9 cellular contexts compared by ENCODE assay signal in the genomic region with DNA sequence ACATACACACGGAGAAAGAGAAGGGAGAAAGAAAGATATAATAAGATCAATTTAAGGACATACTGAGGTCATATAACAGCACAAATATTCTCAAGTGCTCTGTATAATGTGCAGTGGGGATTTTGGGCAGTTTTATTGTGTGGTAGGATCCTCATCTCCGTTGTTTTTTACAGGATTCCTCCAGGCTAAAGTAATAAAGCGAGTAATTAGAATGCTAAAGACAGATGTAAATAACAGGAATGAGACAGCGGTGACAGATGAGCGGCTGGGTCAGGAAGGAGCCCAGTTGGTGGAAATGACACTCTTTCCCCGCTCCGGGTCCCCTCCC. TPM values are rescaled to one million over a fixed set of nuclear protein-coding genes. Genes with fewer than 3 reads are reported as not detected.
DNase-seq lines count a peak whose midpoint lies in the region; ATAC-seq and TF ChIP-seq lines count a peak whose summit lies in the region.
"Had no signal": no experiment of that assay in that cellular context is flagged by ENCODE, and none has a peak within 500 bp of the region (broad histone marks: within the 10 kb centered on the region; RNA-seq: fewer than 3 reads in every experiment).

No MANE protein-coding gene starts in this region.

- DNase-seq in GM23338 (ENCODE audit: low spot score) = no peak
- no peak for DNase-seq in WERI-Rb-1
- DNase-seq in sigmoid colon = no peak
- no peak for DNase-seq in occipital lobe (lab: John Stamatoyannopoulos, UW)

- H3K4me3 Mint-ChIP-seq in GM23338 = peak overlapping the region; percentile 66

- no peak for TF ChIP-seq CTCF in GM23338 (conservative IDR thresholded peaks at IDR 0.05; ENCODE audit: low read depth in 2 of 2)
- no peak for TF ChIP-seq CTCF in WERI-Rb-1 (IDR thresholded peaks at IDR 0.05; ENCODE audit: low read depth, low read length)
- no peak for TF ChIP-seq CTCF in gastroesophageal sphincter (IDR thresholded peaks at IDR 0.05)
- no peak for TF ChIP-seq CTCF in sigmoid colon (IDR thresholded peaks at IDR 0.05)

- H3K27me3 ChIP-seq in GM23338 (ENCODE audit: insufficient read depth) = peaks cover 100% of the 10 kb centered on the region
- H3K27me3 ChIP-seq in WERI-Rb-1 (ENCODE audit: insufficient read depth, low read depth, severe bottlenecking) = no peaks in the 10 kb centered on the region
- peaks cover 71% of the 10 kb centered on the region for H3K27me3 ChIP-seq in gastroesophageal sphincter
- H3K27me3 ChIP-seq in sigmoid colon = peaks cover 8 to 75% (median 10%) of the 10 kb centered on the region in 3 donors

- no peaks in the 10 kb centered on the region for H3K36me3 Mint-ChIP-seq in GM23338 (ENCODE audit: low read depth)

- H4K20me1 ChIP-seq in GM23338 (replicated peaks; ENCODE audit: insufficient read depth) = peaks cover 44% of the 10 kb centered on the region

- no peaks in the 10 kb centered on the region for H3K9me3 Mint-ChIP-seq in GM23338

- no peak overlapping the region for H3K27ac Mint-ChIP-seq in GM23338

- H3K27ac ChIP-seq in GM23338 (ENCODE audit: low read depth) = no peak overlapping the region
- H3K27ac ChIP-seq in WERI-Rb-1 = peak overlapping the region; percentile 73
- H3K27ac ChIP-seq in gastroesophageal sphincter = no peak overlapping the region
- H3K27ac ChIP-seq in sigmoid colon = no peak overlapping the region

- no peak for TF ChIP-seq POLR2A in gastroesophageal sphincter (IDR thresholded peaks at IDR 0.05)
- no peak for TF ChIP-seq POLR2A in sigmoid colon (IDR thresholded peaks at IDR 0.05)

- H3F3A ChIP-seq in GM23338 (replicated peaks; ENCODE audit: low read depth) = no peaks in the 10 kb centered on the region; the same call in 1 of the 2 replicates

- H3K79me2 ChIP-seq in GM23338 (replicated peaks; ENCODE audit: insufficient read depth) = no peaks in the 10 kb centered on the region

- TF ChIP-seq EP300 in gastroesophageal sphincter (IDR thresholded peaks at IDR 0.05) = no peak
- TF ChIP-seq EP300 in sigmoid colon (IDR thresholded peaks at IDR 0.05) = no peak

- peak overlapping the region; percentile 94 for H3K4me2 ChIP-seq in GM23338

- H3K27me3 Mint-ChIP-seq in GM23338 (ENCODE audit: insufficient read depth, low read depth, poor library complexity) = peaks cover 81% of the 10 kb centered on the region

- H3K4me1 ChIP-seq in GM23338 (ENCODE audit: insufficient read depth) (peaks cover 33% of the 10 kb centered on the region), gastroesophageal sphincter (peaks cover 0 to 17% (median 7%) of the 10 kb centered on the region in 3 donors), sigmoid colon (peaks cover 0 to 16% (median 9%) of the 10 kb centered on the region in 4 donors)

- H3K36me3 ChIP-seq in GM23338 (ENCODE audit: insufficient read depth) = no peaks in the 10 kb centered on the region
- H3K36me3 ChIP-seq in WERI-Rb-1 = no peaks in the 10 kb centered on the region
- H3K36me3 ChIP-seq in gastroesophageal sphincter = no peaks in the 10 kb centered on the region
- H3K36me3 ChIP-seq in sigmoid colon = no peaks in the 10 kb centered on the region

- H3K4me1 Mint-ChIP-seq in GM23338 = peaks cover 29% of the 10 kb centered on the region

- H2AFZ ChIP-seq in GM23338 = no peak overlapping the region

- intact Hi-C loops in sigmoid colon (cut with DNase I) = no loop called here

- 0 to 1% methylated on average over 3 to 7 of the region's 7 CpGs for WGBS in gastroesophageal sphincter (ENCODE audit: low coverage in 1 of 2), 2 donors
- 1 to 10% methylated on average over 7 of the region's 7 CpGs for WGBS in sigmoid colon, 2 donors

- ATAC-seq in GM23338 (no peak), gastroesophageal sphincter (no peak), HG03521 (IDR thresholded peaks at IDR 0.05; ENCODE audit: unreplicated experiment) (no peak), GM18870 (IDR thresholded peaks at IDR 0.05; ENCODE audit: unreplicated experiment) (no peak), HG02623 (IDR thresholded peaks at IDR 0.05; ENCODE audit: unreplicated experiment) (no peak)

- H3K9me3 ChIP-seq in WERI-Rb-1 (ENCODE audit: severe bottlenecking) (no peaks in the 10 kb centered on the region), gastroesophageal sphincter (no peaks in the 10 kb centered on the region), sigmoid colon (no peaks in the 10 kb centered on the region)

- peak overlapping the region; percentile 69 for H3K4me3 ChIP-seq in GM23338
- H3K4me3 ChIP-seq in WERI-Rb-1 (ENCODE audit: low read depth, low read length) = peak overlapping the region; percentile 87
- peak overlapping the region; percentile 8 to 57 for H3K4me3 ChIP-seq in gastroesophageal sphincter
- H3K4me3 ChIP-seq in sigmoid colon = peak overlapping the region; percentile 19 to 55 (median 46)

- H3K9me2 ChIP-seq in GM23338 (ENCODE audit: insufficient read depth) = no peaks in the 10 kb centered on the region

TF ChIP-seq in GM23338, 12 proteins besides CTCF, POLR2A, EP300 and RAD21:
- no peak for TF ChIP-seq NANOG (IDR thresholded peaks at IDR 0.05; ENCODE audit: borderline replicate concordance)
- peak; percentile 72 for TF ChIP-seq EZH2 (IDR thresholded peaks at IDR 0.05; ENCODE audit: low read depth, unreplicated experiment)
- TF ChIP-seq, protein P1, sequence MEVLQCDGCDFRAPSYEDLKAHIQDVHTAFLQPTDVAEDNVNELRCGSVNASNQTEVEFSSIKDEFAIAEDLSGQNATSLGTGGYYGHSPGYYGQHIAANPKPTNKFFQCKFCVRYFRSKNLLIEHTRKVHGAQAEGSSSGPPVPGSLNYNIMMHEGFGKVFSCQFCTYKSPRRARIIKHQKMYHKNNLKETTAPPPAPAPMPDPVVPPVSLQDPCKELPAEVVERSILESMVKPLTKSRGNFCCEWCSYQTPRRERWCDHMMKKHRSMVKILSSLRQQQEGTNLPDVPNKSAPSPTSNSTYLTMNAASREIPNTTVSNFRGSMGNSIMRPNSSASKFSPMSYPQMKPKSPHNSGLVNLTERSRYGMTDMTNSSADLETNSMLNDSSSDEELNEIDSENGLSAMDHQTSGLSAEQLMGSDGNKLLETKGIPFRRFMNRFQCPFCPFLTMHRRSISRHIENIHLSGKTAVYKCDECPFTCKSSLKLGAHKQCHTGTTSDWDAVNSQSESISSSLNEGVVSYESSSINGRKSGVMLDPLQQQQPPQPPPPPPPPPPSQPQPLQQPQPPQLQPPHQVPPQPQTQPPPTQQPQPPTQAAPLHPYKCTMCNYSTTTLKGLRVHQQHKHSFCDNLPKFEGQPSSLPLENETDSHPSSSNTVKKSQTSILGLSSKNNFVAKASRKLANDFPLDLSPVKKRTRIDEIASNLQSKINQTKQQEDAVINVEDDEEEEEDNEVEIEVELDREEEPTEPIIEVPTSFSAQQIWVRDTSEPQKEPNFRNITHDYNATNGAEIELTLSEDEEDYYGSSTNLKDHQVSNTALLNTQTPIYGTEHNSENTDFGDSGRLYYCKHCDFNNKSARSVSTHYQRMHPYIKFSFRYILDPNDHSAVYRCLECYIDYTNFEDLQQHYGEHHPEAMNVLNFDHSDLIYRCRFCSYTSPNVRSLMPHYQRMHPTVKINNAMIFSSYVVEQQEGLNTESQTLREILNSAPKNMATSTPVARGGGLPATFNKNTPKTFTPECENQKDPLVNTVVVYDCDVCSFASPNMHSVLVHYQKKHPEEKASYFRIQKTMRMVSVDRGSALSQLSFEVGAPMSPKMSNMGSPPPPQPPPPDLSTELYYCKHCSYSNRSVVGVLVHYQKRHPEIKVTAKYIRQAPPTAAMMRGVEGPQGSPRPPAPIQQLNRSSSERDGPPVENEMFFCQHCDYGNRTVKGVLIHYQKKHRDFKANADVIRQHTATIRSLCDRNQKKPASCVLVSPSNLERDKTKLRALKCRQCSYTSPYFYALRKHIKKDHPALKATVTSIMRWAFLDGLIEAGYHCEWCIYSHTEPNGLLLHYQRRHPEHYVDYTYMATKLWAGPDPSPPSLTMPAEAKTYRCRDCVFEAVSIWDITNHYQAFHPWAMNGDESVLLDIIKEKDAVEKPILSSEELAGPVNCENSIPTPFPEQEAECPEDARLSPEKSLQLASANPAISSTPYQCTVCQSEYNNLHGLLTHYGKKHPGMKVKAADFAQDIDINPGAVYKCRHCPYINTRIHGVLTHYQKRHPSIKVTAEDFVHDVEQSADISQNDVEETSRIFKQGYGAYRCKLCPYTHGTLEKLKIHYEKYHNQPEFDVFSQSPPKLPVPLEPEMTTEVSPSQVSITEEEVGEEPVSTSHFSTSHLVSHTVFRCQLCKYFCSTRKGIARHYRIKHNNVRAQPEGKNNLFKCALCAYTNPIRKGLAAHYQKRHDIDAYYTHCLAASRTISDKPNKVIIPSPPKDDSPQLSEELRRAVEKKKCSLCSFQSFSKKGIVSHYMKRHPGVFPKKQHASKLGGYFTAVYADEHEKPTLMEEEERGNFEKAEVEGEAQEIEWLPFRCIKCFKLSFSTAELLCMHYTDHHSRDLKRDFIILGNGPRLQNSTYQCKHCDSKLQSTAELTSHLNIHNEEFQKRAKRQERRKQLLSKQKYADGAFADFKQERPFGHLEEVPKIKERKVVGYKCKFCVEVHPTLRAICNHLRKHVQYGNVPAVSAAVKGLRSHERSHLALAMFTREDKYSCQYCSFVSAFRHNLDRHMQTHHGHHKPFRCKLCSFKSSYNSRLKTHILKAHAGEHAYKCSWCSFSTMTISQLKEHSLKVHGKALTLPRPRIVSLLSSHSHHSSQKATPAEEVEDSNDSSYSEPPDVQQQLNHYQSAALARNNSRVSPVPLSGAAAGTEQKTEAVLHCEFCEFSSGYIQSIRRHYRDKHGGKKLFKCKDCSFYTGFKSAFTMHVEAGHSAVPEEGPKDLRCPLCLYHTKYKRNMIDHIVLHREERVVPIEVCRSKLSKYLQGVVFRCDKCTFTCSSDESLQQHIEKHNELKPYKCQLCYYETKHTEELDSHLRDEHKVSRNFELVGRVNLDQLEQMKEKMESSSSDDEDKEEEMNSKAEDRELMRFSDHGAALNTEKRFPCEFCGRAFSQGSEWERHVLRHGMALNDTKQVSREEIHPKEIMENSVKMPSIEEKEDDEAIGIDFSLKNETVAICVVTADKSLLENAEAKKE (CRISPR knock-in tag; IDR thresholded peaks at IDR 0.05) = no peak
- TF ChIP-seq CREB1 (CRISPR knock-in tag; IDR thresholded peaks at IDR 0.05; ENCODE audit: low read depth) = no peak
- TF ChIP-seq ZNF114 (CRISPR knock-in tag; IDR thresholded peaks at IDR 0.05) = no peak
TF ChIP-seq in GM23338: peak in this region for 1.

RNA-seq across cellular contexts. Expression of a gene that starts 15.9 kb away (rescaled TPM):
- not detected in 2 replicates for total RNA-seq in GM23338 (2014; rRNA removed; shearing (Covaris generic))
- not detected in 2 replicates for polyA plus RNA-seq in GM23338 (2016; fragmentation: Nextera tagmentation; extraction: Ambion mirVana)
- total RNA-seq in gastroesophageal sphincter = not detected
- not detected for total RNA-seq in sigmoid colon
- not detected for polyA plus RNA-seq in sigmoid colon
- not detected for total RNA-seq in occipital lobe
- total RNA-seq: myocyte had no signal

Comparison
In these comparisons a context has a peak if more than half of its experiments do, and no peak if none do; other contexts are left out.
1. H3K4me3 ChIP-seq: peak in every context shown above with its lines; median percentile 87 in WERI-Rb-1; 69 in GM23338; 46 in sigmoid colon; 32 in gastroesophageal sphincter.